Comparison of ENCODE assay signal across 1 cellular context in genomic region chr20:49006446-49006980, GRCh38.
TF ChIP-seq lines count a peak whose summit lies in the region.

No MANE protein-coding gene starts in this region.

TF ChIP-seq in WTC11, 78 proteins besides CTCF, POLR2A, EP300 and RAD21 (continued from another document):
- TF ChIP-seq AFF4 (CRISPR knock-in tag; IDR thresholded peaks at IDR 0.05; ENCODE audit: borderline replicate concordance), result no peak
- TF ChIP-seq GABPB1 (CRISPR knock-in tag; IDR thresholded peaks at IDR 0.05), result no peak
- TF ChIP-seq ELF4 (CRISPR knock-in tag; IDR thresholded peaks at IDR 0.05; ENCODE audit: low read depth), result no peak
- no peak for TF ChIP-seq CREM (CRISPR knock-in tag; IDR thresholded peaks at IDR 0.05)
- TF ChIP-seq E2F1 (CRISPR knock-in tag; IDR thresholded peaks at IDR 0.05), result no peak
- no peak for TF ChIP-seq ZNF532 (CRISPR knock-in tag; IDR thresholded peaks at IDR 0.05; ENCODE audit: borderline replicate concordance)
- TF ChIP-seq ZBTB21 (CRISPR knock-in tag; IDR thresholded peaks at IDR 0.05; ENCODE audit: borderline replicate concordance), result no peak
- no peak for TF ChIP-seq OVOL2 (CRISPR knock-in tag; IDR thresholded peaks at IDR 0.05; ENCODE audit: borderline replicate concordance)
- TF ChIP-seq PREB (CRISPR knock-in tag; IDR thresholded peaks at IDR 0.05; ENCODE audit: borderline replicate concordance), result no peak
- TF ChIP-seq ERG (CRISPR knock-in tag; IDR thresholded peaks at IDR 0.05), result no peak
- TF ChIP-seq IRF2 (CRISPR knock-in tag; IDR thresholded peaks at IDR 0.05; ENCODE audit: borderline replicate concordance, low read depth), result no peak
- TF ChIP-seq ZNF671 (CRISPR knock-in tag; IDR thresholded peaks at IDR 0.05), result no peak
- no peak for TF ChIP-seq NFATC4 (CRISPR knock-in tag; IDR thresholded peaks at IDR 0.05)
- TF ChIP-seq GTF2I (CRISPR knock-in tag; conservative IDR thresholded peaks at IDR 0.05), result no peak
- TF ChIP-seq RORB (CRISPR knock-in tag; IDR thresholded peaks at IDR 0.05), result no peak
